ENCODE assay signal across 1 cellular context in the genomic region with DNA sequence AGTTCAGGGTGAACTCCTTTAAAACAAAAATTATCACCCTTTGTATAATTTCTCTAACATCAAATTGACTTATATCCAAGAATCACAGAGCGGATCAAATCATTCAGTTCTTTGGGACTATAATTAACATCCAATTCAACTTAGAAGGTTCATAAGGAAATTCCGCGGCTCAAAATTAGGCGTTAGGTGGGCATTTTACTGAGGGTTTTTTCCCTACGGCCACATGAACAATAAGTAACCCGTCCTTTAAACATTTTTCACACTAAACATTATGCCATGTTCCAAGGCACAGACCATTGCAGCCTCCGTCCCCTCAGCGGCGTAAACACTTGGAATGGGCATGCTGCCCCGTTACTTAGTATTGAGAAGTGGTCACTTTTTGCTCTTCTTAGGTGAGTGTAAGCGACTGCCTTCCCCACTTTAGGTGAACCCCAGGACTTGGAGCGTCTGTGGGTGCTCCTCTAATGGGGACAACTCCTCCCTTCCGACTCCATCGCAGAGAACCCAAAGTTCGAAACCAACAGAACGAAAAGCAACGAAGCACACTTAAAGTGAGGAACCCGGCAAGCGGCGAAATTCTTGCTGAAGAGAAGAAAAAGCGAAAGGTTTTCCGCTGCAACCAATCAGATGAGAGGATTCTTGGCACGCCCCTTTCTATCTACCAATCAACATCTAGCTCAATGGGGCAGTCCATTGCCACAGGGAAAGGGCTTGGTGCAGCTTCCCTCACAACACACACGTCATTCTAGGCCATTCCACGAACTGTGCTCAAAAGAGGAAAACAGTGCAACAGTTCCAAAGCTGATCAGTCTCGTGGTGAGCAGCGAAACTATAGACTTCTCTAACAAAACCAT.
TF ChIP-seq lines count a peak whose summit lies in the region.

No MANE protein-coding gene starts in this region.

TF ChIP-seq in HepG2, 621 proteins besides CTCF, POLR2A, EP300 and RAD21 (continued from another document and continues in another):
- TF ChIP-seq, protein P1, sequence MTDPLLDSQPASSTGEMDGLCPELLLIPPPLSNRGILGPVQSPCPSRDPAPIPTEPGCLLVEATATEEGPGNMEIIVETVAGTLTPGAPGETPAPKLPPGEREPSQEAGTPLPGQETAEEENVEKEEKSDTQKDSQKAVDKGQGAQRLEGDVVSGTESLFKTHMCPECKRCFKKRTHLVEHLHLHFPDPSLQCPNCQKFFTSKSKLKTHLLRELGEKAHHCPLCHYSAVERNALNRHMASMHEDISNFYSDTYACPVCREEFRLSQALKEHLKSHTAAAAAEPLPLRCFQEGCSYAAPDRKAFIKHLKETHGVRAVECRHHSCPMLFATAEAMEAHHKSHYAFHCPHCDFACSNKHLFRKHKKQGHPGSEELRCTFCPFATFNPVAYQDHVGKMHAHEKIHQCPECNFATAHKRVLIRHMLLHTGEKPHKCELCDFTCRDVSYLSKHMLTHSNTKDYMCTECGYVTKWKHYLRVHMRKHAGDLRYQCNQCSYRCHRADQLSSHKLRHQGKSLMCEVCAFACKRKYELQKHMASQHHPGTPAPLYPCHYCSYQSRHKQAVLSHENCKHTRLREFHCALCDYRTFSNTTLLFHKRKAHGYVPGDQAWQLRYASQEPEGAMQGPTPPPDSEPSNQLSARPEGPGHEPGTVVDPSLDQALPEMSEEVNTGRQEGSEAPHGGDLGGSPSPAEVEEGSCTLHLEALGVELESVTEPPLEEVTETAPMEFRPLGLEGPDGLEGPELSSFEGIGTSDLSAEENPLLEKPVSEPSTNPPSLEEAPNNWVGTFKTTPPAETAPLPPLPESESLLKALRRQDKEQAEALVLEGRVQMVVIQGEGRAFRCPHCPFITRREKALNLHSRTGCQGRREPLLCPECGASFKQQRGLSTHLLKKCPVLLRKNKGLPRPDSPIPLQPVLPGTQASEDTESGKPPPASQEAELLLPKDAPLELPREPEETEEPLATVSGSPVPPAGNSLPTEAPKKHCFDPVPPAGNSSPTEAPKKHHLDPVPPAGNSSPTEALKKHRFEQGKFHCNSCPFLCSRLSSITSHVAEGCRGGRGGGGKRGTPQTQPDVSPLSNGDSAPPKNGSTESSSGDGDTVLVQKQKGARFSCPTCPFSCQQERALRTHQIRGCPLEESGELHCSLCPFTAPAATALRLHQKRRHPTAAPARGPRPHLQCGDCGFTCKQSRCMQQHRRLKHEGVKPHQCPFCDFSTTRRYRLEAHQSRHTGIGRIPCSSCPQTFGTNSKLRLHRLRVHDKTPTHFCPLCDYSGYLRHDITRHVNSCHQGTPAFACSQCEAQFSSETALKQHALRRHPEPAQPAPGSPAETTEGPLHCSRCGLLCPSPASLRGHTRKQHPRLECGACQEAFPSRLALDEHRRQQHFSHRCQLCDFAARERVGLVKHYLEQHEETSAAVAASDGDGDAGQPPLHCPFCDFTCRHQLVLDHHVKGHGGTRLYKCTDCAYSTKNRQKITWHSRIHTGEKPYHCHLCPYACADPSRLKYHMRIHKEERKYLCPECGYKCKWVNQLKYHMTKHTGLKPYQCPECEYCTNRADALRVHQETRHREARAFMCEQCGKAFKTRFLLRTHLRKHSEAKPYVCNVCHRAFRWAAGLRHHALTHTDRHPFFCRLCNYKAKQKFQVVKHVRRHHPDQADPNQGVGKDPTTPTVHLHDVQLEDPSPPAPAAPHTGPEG (CRISPR knock-in tag; IDR thresholded peaks at IDR 0.05) = peak; percentile 52; the same call in 1 of the 2 replicates
- TF ChIP-seq RARA (CRISPR knock-in tag; IDR thresholded peaks at IDR 0.05) = no peak
- TF ChIP-seq, protein P2, sequence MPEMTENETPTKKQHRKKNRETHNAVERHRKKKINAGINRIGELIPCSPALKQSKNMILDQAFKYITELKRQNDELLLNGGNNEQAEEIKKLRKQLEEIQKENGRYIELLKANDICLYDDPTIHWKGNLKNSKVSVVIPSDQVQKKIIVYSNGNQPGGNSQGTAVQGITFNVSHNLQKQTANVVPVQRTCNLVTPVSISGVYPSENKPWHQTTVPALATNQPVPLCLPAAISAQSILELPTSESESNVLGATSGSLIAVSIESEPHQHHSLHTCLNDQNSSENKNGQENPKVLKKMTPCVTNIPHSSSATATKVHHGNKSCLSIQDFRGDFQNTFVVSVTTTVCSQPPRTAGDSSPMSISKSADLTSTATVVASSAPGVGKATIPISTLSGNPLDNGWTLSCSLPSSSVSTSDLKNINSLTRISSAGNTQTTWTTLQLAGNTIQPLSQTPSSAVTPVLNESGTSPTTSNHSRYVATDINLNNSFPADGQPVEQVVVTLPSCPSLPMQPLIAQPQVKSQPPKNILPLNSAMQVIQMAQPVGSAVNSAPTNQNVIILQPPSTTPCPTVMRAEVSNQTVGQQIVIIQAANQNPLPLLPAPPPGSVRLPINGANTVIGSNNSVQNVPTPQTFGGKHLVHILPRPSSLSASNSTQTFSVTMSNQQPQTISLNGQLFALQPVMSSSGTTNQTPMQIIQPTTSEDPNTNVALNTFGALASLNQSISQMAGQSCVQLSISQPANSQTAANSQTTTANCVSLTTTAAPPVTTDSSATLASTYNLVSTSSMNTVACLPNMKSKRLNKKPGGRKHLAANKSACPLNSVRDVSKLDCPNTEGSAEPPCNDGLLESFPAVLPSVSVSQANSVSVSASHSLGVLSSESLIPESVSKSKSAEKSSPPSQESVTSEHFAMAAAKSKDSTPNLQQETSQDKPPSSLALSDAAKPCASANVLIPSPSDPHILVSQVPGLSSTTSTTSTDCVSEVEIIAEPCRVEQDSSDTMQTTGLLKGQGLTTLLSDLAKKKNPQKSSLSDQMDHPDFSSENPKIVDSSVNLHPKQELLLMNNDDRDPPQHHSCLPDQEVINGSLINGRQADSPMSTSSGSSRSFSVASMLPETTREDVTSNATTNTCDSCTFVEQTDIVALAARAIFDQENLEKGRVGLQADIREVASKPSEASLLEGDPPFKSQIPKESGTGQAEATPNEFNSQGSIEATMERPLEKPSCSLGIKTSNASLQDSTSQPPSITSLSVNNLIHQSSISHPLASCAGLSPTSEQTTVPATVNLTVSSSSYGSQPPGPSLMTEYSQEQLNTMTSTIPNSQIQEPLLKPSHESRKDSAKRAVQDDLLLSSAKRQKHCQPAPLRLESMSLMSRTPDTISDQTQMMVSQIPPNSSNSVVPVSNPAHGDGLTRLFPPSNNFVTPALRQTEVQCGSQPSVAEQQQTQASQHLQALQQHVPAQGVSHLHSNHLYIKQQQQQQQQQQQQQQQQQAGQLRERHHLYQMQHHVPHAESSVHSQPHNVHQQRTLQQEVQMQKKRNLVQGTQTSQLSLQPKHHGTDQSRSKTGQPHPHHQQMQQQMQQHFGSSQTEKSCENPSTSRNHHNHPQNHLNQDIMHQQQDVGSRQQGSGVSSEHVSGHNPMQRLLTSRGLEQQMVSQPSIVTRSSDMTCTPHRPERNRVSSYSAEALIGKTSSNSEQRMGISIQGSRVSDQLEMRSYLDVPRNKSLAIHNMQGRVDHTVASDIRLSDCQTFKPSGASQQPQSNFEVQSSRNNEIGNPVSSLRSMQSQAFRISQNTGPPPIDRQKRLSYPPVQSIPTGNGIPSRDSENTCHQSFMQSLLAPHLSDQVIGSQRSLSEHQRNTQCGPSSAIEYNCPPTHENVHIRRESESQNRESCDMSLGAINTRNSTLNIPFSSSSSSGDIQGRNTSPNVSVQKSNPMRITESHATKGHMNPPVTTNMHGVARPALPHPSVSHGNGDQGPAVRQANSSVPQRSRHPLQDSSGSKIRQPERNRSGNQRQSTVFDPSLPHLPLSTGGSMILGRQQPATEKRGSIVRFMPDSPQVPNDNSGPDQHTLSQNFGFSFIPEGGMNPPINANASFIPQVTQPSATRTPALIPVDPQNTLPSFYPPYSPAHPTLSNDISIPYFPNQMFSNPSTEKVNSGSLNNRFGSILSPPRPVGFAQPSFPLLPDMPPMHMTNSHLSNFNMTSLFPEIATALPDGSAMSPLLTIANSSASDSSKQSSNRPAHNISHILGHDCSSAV (CRISPR knock-in tag; IDR thresholded peaks at IDR 0.05; ENCODE audit: borderline replicate concordance) = no peak
- TF ChIP-seq SATB2 (CRISPR knock-in tag; IDR thresholded peaks at IDR 0.05) = no peak
- TF ChIP-seq HCFC1 (IDR thresholded peaks at IDR 0.05; ENCODE audit: low read depth, low read length) = no peak
- peak; percentile 80 for TF ChIP-seq ZFX (CRISPR knock-in tag; IDR thresholded peaks at IDR 0.05; ENCODE audit: low read depth)
- TF ChIP-seq MBNL3 (CRISPR knock-in tag; conservative IDR thresholded peaks at IDR 0.05) = no peak
- TF ChIP-seq ARNT2 (CRISPR knock-in tag; IDR thresholded peaks at IDR 0.05; ENCODE audit: low read depth) = no peak
- TF ChIP-seq ZNF674 (CRISPR knock-in tag; IDR thresholded peaks at IDR 0.05; ENCODE audit: low read depth) = 0 out of 2 replicates have a peak, but pooled peaks have one; percentile 52
- TF ChIP-seq SIX1 (CRISPR knock-in tag; IDR thresholded peaks at IDR 0.05; ENCODE audit: borderline replicate concordance) = no peak
- no peak; the same call in 1 of the 2 replicates for TF ChIP-seq TGIF2 (CRISPR knock-in tag; IDR thresholded peaks at IDR 0.05)
- peak; percentile 63; the same call in 1 of the 2 replicates for TF ChIP-seq ZSCAN31 (CRISPR knock-in tag; IDR thresholded peaks at IDR 0.05; ENCODE audit: low read depth)
- no peak for TF ChIP-seq ZNF552 (CRISPR knock-in tag; IDR thresholded peaks at IDR 0.05; ENCODE audit: borderline replicate concordance)
- no peak for TF ChIP-seq ZNF282 (IDR thresholded peaks at IDR 0.05; ENCODE audit: partially characterized antibody)
- TF ChIP-seq ZSCAN30 (CRISPR knock-in tag; IDR thresholded peaks at IDR 0.05) = no peak
- TF ChIP-seq ZNF143 (CRISPR knock-in tag; IDR thresholded peaks at IDR 0.05) = no peak
- no peak for TF ChIP-seq ZNF317 (CRISPR knock-in tag; IDR thresholded peaks at IDR 0.05)
- TF ChIP-seq ZNF383 (CRISPR knock-in tag; IDR thresholded peaks at IDR 0.05; ENCODE audit: borderline replicate concordance) = peak; percentile 50; the same call in 1 of the 2 replicates
- TF ChIP-seq, protein P3, sequence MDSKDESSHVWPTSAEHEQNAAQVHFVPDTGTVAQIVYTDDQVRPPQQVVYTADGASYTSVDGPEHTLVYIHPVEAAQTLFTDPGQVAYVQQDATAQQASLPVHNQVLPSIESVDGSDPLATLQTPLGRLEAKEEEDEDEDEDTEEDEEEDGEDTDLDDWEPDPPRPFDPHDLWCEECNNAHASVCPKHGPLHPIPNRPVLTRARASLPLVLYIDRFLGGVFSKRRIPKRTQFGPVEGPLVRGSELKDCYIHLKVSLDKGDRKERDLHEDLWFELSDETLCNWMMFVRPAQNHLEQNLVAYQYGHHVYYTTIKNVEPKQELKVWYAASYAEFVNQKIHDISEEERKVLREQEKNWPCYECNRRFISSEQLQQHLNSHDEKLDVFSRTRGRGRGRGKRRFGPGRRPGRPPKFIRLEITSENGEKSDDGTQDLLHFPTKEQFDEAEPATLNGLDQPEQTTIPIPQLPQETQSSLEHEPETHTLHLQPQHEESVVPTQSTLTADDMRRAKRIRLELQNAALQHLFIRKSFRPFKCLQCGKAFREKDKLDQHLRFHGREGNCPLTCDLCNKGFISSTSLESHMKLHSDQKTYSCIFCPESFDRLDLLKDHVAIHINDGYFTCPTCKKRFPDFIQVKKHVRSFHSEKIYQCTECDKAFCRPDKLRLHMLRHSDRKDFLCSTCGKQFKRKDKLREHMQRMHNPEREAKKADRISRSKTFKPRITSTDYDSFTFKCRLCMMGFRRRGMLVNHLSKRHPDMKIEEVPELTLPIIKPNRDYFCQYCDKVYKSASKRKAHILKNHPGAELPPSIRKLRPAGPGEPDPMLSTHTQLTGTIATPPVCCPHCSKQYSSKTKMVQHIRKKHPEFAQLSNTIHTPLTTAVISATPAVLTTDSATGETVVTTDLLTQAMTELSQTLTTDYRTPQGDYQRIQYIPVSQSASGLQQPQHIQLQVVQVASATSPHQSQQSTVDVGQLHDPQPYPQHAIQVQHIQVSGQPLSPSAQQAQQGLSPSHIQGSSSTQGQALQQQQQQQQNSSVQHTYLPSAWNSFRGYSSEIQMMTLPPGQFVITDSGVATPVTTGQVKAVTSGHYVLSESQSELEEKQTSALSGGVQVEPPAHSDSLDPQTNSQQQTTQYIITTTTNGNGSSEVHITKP (CRISPR knock-in tag; IDR thresholded peaks at IDR 0.05; ENCODE audit: low read depth) = peak; percentile 99
- TF ChIP-seq RNF2 (conservative IDR thresholded peaks at IDR 0.05; ENCODE audit: low read depth) = no peak
- TF ChIP-seq, protein P4, sequence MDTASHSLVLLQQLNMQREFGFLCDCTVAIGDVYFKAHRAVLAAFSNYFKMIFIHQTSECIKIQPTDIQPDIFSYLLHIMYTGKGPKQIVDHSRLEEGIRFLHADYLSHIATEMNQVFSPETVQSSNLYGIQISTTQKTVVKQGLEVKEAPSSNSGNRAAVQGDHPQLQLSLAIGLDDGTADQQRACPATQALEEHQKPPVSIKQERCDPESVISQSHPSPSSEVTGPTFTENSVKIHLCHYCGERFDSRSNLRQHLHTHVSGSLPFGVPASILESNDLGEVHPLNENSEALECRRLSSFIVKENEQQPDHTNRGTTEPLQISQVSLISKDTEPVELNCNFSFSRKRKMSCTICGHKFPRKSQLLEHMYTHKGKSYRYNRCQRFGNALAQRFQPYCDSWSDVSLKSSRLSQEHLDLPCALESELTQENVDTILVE (CRISPR knock-in tag; IDR thresholded peaks at IDR 0.05) = peak; percentile 88
- TF ChIP-seq, protein P5, sequence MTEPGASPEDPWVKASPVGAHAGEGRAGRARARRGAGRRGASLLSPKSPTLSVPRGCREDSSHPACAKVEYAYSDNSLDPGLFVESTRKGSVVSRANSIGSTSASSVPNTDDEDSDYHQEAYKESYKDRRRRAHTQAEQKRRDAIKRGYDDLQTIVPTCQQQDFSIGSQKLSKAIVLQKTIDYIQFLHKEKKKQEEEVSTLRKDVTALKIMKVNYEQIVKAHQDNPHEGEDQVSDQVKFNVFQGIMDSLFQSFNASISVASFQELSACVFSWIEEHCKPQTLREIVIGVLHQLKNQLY (CRISPR knock-in tag; IDR thresholded peaks at IDR 0.05) = no peak
- TF ChIP-seq, protein P6, sequence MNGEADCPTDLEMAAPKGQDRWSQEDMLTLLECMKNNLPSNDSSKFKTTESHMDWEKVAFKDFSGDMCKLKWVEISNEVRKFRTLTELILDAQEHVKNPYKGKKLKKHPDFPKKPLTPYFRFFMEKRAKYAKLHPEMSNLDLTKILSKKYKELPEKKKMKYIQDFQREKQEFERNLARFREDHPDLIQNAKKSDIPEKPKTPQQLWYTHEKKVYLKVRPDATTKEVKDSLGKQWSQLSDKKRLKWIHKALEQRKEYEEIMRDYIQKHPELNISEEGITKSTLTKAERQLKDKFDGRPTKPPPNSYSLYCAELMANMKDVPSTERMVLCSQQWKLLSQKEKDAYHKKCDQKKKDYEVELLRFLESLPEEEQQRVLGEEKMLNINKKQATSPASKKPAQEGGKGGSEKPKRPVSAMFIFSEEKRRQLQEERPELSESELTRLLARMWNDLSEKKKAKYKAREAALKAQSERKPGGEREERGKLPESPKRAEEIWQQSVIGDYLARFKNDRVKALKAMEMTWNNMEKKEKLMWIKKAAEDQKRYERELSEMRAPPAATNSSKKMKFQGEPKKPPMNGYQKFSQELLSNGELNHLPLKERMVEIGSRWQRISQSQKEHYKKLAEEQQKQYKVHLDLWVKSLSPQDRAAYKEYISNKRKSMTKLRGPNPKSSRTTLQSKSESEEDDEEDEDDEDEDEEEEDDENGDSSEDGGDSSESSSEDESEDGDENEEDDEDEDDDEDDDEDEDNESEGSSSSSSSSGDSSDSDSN (CRISPR knock-in tag; IDR thresholded peaks at IDR 0.05) = no peak
- peak; percentile 24; the same call in 1 of the 2 replicates for TF ChIP-seq RFX5 (IDR thresholded peaks at IDR 0.05; ENCODE audit: low read depth, low read length)
- TF ChIP-seq ZNF879 (CRISPR knock-in tag; IDR thresholded peaks at IDR 0.05) = no peak
- no peak for TF ChIP-seq ZNF607 (CRISPR knock-in tag; IDR thresholded peaks at IDR 0.05; ENCODE audit: borderline replicate concordance)
